In genomic region chr12:120265203-120265482, GRCh38 we compare ENCODE assay signal across 8 cellular contexts. TPM values are rescaled to one million over a fixed set of nuclear protein-coding genes. Genes with fewer than 3 reads are reported as not detected.
DNase-seq lines count a peak whose midpoint lies in the region; ATAC-seq and TF ChIP-seq lines count a peak whose summit lies in the region.

No MANE protein-coding gene starts in this region.

- H3K4me1 Mint-ChIP-seq in brain: peaks cover 46% of the 10 kb centered on the region

- peak; percentile 33 for ATAC-seq in HG02840 (IDR thresholded peaks at IDR 0.05; ENCODE audit: low FRiP score, unreplicated experiment)
- ATAC-seq in HG03460 (IDR thresholded peaks at IDR 0.05; ENCODE audit: unreplicated experiment): no peak
- ATAC-seq in HG03025 (IDR thresholded peaks at IDR 0.05; ENCODE audit: low FRiP score, unreplicated experiment): no peak

- no peaks in the 10 kb centered on the region for H3K36me3 Mint-ChIP-seq in brain

- peak overlapping the region; percentile 86 to 92 (median 91) for H3K4me3 Mint-ChIP-seq in brain

- H3K27ac Mint-ChIP-seq in brain: peak overlapping the region; percentile 54 to 89 (median 88)

- no peaks in the 10 kb centered on the region for H3K36me3 ChIP-seq in BJ (ENCODE audit: control insufficient read depth, insufficient read depth, low read length)

- H3K27me3 ChIP-seq in BJ (ENCODE audit: control insufficient read depth, insufficient read depth, low read length) (no peaks in the 10 kb centered on the region), mononuclear cell (ENCODE audit: insufficient read depth, low read length) (no peaks in the 10 kb centered on the region)

- H3K4me1 ChIP-seq in mononuclear cell (ENCODE audit: insufficient read depth, low read length): peaks cover 52% of the 10 kb centered on the region

- POLR2A ChIA-PET in BJ (lab: Charles Lee) (interaction anchor here (0.6 to 3.5 kb wide), 3 partner anchors 26 to 64 kb away, joined by 7 to 29 read pairs (median 9); partner anchors contain the start of gene RPLP0), HEK293T (lab: Yijun Ruan, JAX) (interaction anchor here (1.1 to 9.4 kb wide), 9 partner anchors 10 to 64 kb away, joined by 3 to 139 read pairs (median 9); partner anchors contain the start of genes RNU4-1, RNU4-2, RPLP0 and SIRT4)

- peak overlapping the region; percentile 95 for H3K4me3 ChIP-seq in BJ (ENCODE audit: low read depth, low read length)
- H3K4me3 ChIP-seq in mononuclear cell (ENCODE audit: low read length): peak overlapping the region; percentile 85

- H3K9me3 Mint-ChIP-seq in brain: peaks cover 0 to 6% (median 0%) of the 10 kb centered on the region in 5 experiments

- CTCF ChIA-PET in BJ (lab: Yijun Ruan, JAX) (interaction anchor here (0.7 to 14.8 kb wide), 24 partner anchors 8 to 119 kb away, joined by 3 to 482 read pairs (median 4); partner anchors contain the start of genes RNU4-1, RNU4-2 and RPLP0), HEK293T (lab: Yijun Ruan, JAX) (interaction anchor here (0.6 to 12.9 kb wide), 11 partner anchors 10 to 64 kb away, joined by 3 to 222 read pairs (median 5); partner anchors contain the start of genes RNU4-2 and RPLP0)

- peaks cover 5% of the 10 kb centered on the region for H3K27me3 Mint-ChIP-seq in brain

- TF ChIP-seq CTCF in BJ (IDR thresholded peaks at IDR 0.05; ENCODE audit: insufficient read depth, low read depth, low read length) (no peak), brain (conservative IDR thresholded peaks at IDR 0.05) (no peak)

- H3K9me3 ChIP-seq in mononuclear cell (ENCODE audit: low read depth, low read length): no peaks in the 10 kb centered on the region

- DNase-seq in BJ (ENCODE audit: low read depth): no peak
- DNase-seq in HEK293T (ENCODE audit: extremely low spot score): no peak
- DNase-seq in 8988T: no peak

TF ChIP-seq in HEK293T, 16 proteins besides CTCF, POLR2A, EP300 and RAD21:
- no peak for TF ChIP-seq SUZ12 (IDR thresholded peaks at IDR 0.05)
- TF ChIP-seq BHLHE40 (IDR thresholded peaks at IDR 0.05; ENCODE audit: borderline replicate concordance): no peak
- no peak for TF ChIP-seq LEF1 (IDR thresholded peaks at IDR 0.05; ENCODE audit: borderline replicate concordance)
- TF ChIP-seq ARNT (IDR thresholded peaks at IDR 0.05): no peak
- TF ChIP-seq ELF4 (IDR thresholded peaks at IDR 0.05): no peak
- no peak for TF ChIP-seq L3MBTL2 (conservative IDR thresholded peaks at IDR 0.05)
- no peak for TF ChIP-seq HDGF (IDR thresholded peaks at IDR 0.05; ENCODE audit: borderline replicate concordance)
- no peak for TF ChIP-seq NFRKB (IDR thresholded peaks at IDR 0.05)
- TF ChIP-seq TARDBP (IDR thresholded peaks at IDR 0.05): no peak
- no peak for TF ChIP-seq FOXK2 (IDR thresholded peaks at IDR 0.05)
- no peak for TF ChIP-seq FOXM1 (IDR thresholded peaks at IDR 0.05; ENCODE audit: borderline replicate concordance)
- no peak for TF ChIP-seq CTBP1 (IDR thresholded peaks at IDR 0.05; ENCODE audit: borderline replicate concordance)
- TF ChIP-seq ZNF384 (IDR thresholded peaks at IDR 0.05): no peak
- TF ChIP-seq PKNOX1 (IDR thresholded peaks at IDR 0.05): no peak
- no peak for TF ChIP-seq SP1 (IDR thresholded peaks at IDR 0.05)
- TF ChIP-seq FOXA1 (IDR thresholded peaks at IDR 0.05): no peak

RNA-seq across cellular contexts. Expression of gene PXN, which starts 0.4 kb away (rescaled TPM):
- 23.9 and 41.8 TPM in 2 replicates for polyA plus RNA-seq in BJ (2011; rRNA removed)
- 33.0 and 50.6 TPM in 2 replicates for polyA minus RNA-seq in BJ (2011; rRNA and poly(A)+ RNA removed)
- polyA plus RNA-seq in brain (ENCODE audit: insufficient read depth, low read depth, low replicate concordance): 60.2 TPM
- 80.8 TPM for total RNA-seq in mononuclear cell

RNA-seq across cellular contexts. Expression of gene RNU4-2, which starts 26.6 kb away (rescaled TPM):
- polyA plus RNA-seq in BJ (2011; rRNA removed) (not detected in 2 replicates), brain (ENCODE audit: insufficient read depth, low read depth, low replicate concordance) (not detected)
- under 0.01 and 55,545 TPM in 2 replicates for polyA minus RNA-seq in BJ (2011; rRNA and poly(A)+ RNA removed)
- under 0.01 TPM for total RNA-seq in mononuclear cell

RNA-seq across cellular contexts. Expression of gene RNU4-1, which starts 27.9 kb away (rescaled TPM):
- polyA plus RNA-seq in BJ (2011; rRNA removed) (not detected in 2 replicates), brain (ENCODE audit: insufficient read depth, low read depth, low replicate concordance) (not detected)
- polyA minus RNA-seq in BJ (2011; rRNA and poly(A)+ RNA removed): under 0.01 and 52,104 TPM in 2 replicates
- under 0.01 TPM for total RNA-seq in mononuclear cell

RNA-seq across cellular contexts. Expression of gene SIRT4, which starts 37.0 kb away (rescaled TPM):
- 1.2 and 1.5 TPM in 2 replicates for polyA plus RNA-seq in BJ (2011; rRNA removed)
- 0.51 and 1.7 TPM in 2 replicates for polyA minus RNA-seq in BJ (2011; rRNA and poly(A)+ RNA removed)
- polyA plus RNA-seq in brain (ENCODE audit: insufficient read depth, low read depth, low replicate concordance): 2.0 TPM
- total RNA-seq in mononuclear cell: 0.10 TPM
